In the genomic region with DNA sequence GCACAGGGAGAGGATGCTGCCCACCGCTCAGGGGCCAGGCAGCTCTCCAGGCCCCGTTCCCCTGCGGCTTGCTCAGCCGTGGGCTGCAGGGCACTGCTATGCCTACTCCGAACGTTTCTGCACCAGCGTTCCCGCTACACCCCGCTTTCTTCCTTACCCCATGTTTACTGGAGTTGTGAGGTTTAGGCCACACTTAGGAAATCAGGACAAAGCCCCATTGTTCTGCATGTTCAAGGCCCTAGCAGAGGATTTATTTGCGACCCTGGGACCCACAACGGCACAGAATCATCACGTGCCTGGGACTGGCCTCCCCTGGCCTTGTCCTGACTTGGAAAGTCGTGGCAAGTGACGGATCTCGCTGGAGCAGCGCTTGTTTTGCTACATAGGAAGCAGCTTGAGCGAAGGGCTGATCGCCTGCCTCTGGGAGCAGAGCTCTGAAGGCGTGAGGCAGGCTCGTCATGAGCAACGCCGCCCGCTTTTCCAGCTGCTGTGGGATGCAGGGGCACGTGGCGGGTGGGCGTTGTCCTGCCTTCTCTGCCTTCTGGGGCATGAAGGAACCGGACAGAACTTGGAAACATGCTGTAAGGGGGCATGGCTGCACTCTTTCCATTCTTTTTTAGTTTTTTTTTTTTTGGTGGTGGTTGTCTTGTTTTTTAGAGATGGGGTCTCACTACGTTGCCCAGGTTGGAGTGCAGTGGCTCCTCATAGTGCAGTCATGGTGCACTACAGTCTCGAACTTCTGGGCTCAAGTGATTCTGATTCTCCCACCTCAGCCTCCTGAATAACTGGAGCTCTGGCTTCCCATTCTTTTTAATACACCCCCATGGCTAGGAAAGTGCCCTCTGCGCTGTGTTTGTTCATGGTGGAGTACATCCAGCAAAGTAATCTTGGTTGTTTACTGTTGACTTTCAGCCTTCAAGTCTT, we compare ENCODE assay signal across 1 cellular context.
A peak's percentile ranks its signal among the peaks of the same experiment; 100 is the strongest.
TF ChIP-seq lines count a peak whose summit lies in the region.

No MANE protein-coding gene starts in this region.

TF ChIP-seq in HepG2, 621 proteins besides CTCF, POLR2A, EP300 and RAD21 (continued from another document and continues in another):
- peak; percentile 95 for TF ChIP-seq MED1 (CRISPR knock-in tag; IDR thresholded peaks at IDR 0.05)
- TF ChIP-seq, protein P1, sequence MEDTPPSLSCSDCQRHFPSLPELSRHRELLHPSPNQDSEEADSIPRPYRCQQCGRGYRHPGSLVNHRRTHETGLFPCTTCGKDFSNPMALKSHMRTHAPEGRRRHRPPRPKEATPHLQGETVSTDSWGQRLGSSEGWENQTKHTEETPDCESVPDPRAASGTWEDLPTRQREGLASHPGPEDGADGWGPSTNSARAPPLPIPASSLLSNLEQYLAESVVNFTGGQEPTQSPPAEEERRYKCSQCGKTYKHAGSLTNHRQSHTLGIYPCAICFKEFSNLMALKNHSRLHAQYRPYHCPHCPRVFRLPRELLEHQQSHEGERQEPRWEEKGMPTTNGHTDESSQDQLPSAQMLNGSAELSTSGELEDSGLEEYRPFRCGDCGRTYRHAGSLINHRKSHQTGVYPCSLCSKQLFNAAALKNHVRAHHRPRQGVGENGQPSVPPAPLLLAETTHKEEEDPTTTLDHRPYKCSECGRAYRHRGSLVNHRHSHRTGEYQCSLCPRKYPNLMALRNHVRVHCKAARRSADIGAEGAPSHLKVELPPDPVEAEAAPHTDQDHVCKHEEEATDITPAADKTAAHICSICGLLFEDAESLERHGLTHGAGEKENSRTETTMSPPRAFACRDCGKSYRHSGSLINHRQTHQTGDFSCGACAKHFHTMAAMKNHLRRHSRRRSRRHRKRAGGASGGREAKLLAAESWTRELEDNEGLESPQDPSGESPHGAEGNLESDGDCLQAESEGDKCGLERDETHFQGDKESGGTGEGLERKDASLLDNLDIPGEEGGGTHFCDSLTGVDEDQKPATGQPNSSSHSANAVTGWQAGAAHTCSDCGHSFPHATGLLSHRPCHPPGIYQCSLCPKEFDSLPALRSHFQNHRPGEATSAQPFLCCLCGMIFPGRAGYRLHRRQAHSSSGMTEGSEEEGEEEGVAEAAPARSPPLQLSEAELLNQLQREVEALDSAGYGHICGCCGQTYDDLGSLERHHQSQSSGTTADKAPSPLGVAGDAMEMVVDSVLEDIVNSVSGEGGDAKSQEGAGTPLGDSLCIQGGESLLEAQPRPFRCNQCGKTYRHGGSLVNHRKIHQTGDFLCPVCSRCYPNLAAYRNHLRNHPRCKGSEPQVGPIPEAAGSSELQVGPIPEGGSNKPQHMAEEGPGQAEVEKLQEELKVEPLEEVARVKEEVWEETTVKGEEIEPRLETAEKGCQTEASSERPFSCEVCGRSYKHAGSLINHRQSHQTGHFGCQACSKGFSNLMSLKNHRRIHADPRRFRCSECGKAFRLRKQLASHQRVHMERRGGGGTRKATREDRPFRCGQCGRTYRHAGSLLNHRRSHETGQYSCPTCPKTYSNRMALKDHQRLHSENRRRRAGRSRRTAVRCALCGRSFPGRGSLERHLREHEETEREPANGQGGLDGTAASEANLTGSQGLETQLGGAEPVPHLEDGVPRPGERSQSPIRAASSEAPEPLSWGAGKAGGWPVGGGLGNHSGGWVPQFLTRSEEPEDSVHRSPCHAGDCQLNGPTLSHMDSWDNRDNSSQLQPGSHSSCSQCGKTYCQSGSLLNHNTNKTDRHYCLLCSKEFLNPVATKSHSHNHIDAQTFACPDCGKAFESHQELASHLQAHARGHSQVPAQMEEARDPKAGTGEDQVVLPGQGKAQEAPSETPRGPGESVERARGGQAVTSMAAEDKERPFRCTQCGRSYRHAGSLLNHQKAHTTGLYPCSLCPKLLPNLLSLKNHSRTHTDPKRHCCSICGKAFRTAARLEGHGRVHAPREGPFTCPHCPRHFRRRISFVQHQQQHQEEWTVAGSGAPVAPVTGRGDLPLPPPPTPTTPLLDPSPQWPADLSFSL (CRISPR knock-in tag; IDR thresholded peaks at IDR 0.05): peak; percentile 87
- no peak; the same call in 1 of the 2 replicates for TF ChIP-seq ZNF558 (CRISPR knock-in tag; IDR thresholded peaks at IDR 0.05; ENCODE audit: borderline replicate concordance)
- TF ChIP-seq, protein P2, sequence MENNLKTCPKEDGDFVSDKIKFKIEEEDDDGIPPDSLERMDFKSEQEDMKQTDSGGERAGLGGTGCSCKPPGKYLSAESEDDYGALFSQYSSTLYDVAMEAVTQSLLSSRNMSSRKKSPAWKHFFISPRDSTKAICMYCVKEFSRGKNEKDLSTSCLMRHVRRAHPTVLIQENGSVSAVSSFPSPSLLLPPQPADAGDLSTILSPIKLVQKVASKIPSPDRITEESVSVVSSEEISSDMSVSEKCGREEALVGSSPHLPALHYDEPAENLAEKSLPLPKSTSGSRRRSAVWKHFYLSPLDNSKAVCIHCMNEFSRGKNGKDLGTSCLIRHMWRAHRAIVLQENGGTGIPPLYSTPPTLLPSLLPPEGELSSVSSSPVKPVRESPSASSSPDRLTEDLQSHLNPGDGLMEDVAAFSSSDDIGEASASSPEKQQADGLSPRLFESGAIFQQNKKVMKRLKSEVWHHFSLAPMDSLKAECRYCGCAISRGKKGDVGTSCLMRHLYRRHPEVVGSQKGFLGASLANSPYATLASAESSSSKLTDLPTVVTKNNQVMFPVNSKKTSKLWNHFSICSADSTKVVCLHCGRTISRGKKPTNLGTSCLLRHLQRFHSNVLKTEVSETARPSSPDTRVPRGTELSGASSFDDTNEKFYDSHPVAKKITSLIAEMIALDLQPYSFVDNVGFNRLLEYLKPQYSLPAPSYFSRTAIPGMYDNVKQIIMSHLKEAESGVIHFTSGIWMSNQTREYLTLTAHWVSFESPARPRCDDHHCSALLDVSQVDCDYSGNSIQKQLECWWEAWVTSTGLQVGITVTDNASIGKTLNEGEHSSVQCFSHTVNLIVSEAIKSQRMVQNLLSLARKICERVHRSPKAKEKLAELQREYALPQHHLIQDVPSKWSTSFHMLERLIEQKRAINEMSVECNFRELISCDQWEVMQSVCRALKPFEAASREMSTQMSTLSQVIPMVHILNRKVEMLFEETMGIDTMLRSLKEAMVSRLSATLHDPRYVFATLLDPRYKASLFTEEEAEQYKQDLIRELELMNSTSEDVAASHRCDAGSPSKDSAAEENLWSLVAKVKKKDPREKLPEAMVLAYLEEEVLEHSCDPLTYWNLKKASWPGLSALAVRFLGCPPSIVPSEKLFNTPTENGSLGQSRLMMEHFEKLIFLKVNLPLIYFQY (CRISPR knock-in tag; IDR thresholded peaks at IDR 0.05; ENCODE audit: borderline replicate concordance): peak; percentile 75; the same call in 1 of the 2 replicates
- TF ChIP-seq, protein P3, sequence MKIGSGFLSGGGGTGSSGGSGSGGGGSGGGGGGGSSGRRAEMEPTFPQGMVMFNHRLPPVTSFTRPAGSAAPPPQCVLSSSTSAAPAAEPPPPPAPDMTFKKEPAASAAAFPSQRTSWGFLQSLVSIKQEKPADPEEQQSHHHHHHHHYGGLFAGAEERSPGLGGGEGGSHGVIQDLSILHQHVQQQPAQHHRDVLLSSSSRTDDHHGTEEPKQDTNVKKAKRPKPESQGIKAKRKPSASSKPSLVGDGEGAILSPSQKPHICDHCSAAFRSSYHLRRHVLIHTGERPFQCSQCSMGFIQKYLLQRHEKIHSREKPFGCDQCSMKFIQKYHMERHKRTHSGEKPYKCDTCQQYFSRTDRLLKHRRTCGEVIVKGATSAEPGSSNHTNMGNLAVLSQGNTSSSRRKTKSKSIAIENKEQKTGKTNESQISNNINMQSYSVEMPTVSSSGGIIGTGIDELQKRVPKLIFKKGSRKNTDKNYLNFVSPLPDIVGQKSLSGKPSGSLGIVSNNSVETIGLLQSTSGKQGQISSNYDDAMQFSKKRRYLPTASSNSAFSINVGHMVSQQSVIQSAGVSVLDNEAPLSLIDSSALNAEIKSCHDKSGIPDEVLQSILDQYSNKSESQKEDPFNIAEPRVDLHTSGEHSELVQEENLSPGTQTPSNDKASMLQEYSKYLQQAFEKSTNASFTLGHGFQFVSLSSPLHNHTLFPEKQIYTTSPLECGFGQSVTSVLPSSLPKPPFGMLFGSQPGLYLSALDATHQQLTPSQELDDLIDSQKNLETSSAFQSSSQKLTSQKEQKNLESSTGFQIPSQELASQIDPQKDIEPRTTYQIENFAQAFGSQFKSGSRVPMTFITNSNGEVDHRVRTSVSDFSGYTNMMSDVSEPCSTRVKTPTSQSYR (CRISPR knock-in tag; IDR thresholded peaks at IDR 0.05; ENCODE audit: borderline replicate concordance): peak; percentile 57; the same call in 1 of the 2 replicates
- TF ChIP-seq KMT2A (CRISPR knock-in tag; IDR thresholded peaks at IDR 0.05): peak; percentile 70; the same call in 1 of the 2 replicates
- TF ChIP-seq KLF11 (CRISPR knock-in tag; IDR thresholded peaks at IDR 0.05): no peak
- TF ChIP-seq KDM5B (CRISPR knock-in tag; IDR thresholded peaks at IDR 0.05; ENCODE audit: borderline replicate concordance): peak; percentile 45; the same call in 1 of the 2 replicates
- TF ChIP-seq KDM1A (CRISPR knock-in tag; IDR thresholded peaks at IDR 0.05): 0 out of 2 replicates have a peak, but pooled peaks have one; percentile 38
- TF ChIP-seq ZNF670 (CRISPR knock-in tag; IDR thresholded peaks at IDR 0.05; ENCODE audit: borderline replicate concordance): 0 out of 2 replicates have a peak, but pooled peaks have one; percentile 55
- TF ChIP-seq ZNF343 (CRISPR knock-in tag; IDR thresholded peaks at IDR 0.05): peak; percentile 77
- TF ChIP-seq ZNF501 (CRISPR knock-in tag; IDR thresholded peaks at IDR 0.05): peak; percentile 65
- TF ChIP-seq ZNF3 (CRISPR knock-in tag; IDR thresholded peaks at IDR 0.05): no peak
- TF ChIP-seq, protein P4, sequence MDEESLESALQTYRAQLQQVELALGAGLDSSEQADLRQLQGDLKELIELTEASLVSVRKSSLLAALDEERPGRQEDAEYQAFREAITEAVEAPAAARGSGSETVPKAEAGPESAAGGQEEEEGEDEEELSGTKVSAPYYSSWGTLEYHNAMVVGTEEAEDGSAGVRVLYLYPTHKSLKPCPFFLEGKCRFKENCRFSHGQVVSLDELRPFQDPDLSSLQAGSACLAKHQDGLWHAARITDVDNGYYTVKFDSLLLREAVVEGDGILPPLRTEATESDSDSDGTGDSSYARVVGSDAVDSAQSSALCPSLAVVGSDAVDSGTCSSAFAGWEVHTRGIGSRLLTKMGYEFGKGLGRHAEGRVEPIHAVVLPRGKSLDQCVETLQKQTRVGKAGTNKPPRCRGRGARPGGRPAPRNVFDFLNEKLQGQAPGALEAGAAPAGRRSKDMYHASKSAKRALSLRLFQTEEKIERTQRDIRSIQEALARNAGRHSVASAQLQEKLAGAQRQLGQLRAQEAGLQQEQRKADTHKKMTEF (CRISPR knock-in tag; IDR thresholded peaks at IDR 0.05): peak; percentile 92
- TF ChIP-seq GABPB1 (CRISPR knock-in tag; IDR thresholded peaks at IDR 0.05): peak; percentile 66; the same call in 1 of the 2 replicates
- peak; percentile 85; the same call in 1 of the 2 replicates for TF ChIP-seq ZSCAN29 (CRISPR knock-in tag; conservative IDR thresholded peaks at IDR 0.05)
- TF ChIP-seq SIX1 (CRISPR knock-in tag; IDR thresholded peaks at IDR 0.05; ENCODE audit: borderline replicate concordance): no peak
- peak; percentile 39; the same call in 1 of the 2 replicates for TF ChIP-seq ZNF263 (CRISPR knock-in tag; IDR thresholded peaks at IDR 0.05)
- TF ChIP-seq GATAD2A (CRISPR knock-in tag; IDR thresholded peaks at IDR 0.05): peak; percentile 97
- peak; percentile 96 for TF ChIP-seq SALL1 (CRISPR knock-in tag; IDR thresholded peaks at IDR 0.05)
- TF ChIP-seq, protein P5, sequence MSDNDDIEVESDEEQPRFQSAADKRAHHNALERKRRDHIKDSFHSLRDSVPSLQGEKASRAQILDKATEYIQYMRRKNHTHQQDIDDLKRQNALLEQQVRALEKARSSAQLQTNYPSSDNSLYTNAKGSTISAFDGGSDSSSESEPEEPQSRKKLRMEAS (IDR thresholded peaks at IDR 0.05): peak; percentile 93
- no peak for TF ChIP-seq IRX3 (CRISPR knock-in tag; IDR thresholded peaks at IDR 0.05; ENCODE audit: borderline replicate concordance, low read depth)
- TF ChIP-seq ZNF431 (CRISPR knock-in tag; IDR thresholded peaks at IDR 0.05; ENCODE audit: borderline replicate concordance, low read depth): 0 out of 2 replicates have a peak, but pooled peaks have one; percentile 27
- TF ChIP-seq DR1 (CRISPR knock-in tag; IDR thresholded peaks at IDR 0.05): peak; percentile 29; the same call in 1 of the 2 replicates
- TF ChIP-seq, protein P6, sequence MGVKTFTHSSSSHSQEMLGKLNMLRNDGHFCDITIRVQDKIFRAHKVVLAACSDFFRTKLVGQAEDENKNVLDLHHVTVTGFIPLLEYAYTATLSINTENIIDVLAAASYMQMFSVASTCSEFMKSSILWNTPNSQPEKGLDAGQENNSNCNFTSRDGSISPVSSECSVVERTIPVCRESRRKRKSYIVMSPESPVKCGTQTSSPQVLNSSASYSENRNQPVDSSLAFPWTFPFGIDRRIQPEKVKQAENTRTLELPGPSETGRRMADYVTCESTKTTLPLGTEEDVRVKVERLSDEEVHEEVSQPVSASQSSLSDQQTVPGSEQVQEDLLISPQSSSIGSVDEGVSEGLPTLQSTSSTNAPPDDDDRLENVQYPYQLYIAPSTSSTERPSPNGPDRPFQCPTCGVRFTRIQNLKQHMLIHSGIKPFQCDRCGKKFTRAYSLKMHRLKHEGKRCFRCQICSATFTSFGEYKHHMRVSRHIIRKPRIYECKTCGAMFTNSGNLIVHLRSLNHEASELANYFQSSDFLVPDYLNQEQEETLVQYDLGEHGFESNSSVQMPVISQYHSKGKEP (CRISPR knock-in tag; IDR thresholded peaks at IDR 0.05): no peak
- TF ChIP-seq SKI (IDR thresholded peaks at IDR 0.05; ENCODE audit: partially characterized antibody): peak; percentile 34
- peak; percentile 60; the same call in 1 of the 2 replicates for TF ChIP-seq MED13 (CRISPR knock-in tag; IDR thresholded peaks at IDR 0.05)
- TF ChIP-seq ZNF12 (CRISPR knock-in tag; IDR thresholded peaks at IDR 0.05): peak; percentile 72
- TF ChIP-seq ZNF839 (CRISPR knock-in tag; IDR thresholded peaks at IDR 0.05; ENCODE audit: borderline replicate concordance): peak; percentile 72; the same call in 1 of the 2 replicates
- TF ChIP-seq FOXA3 (CRISPR knock-in tag; IDR thresholded peaks at IDR 0.05): peak; percentile 88
- TF ChIP-seq ZNF274 (CRISPR knock-in tag; IDR thresholded peaks at IDR 0.05): peak; percentile 70; the same call in 1 of the 2 replicates
- TF ChIP-seq TBX2 (CRISPR knock-in tag; IDR thresholded peaks at IDR 0.05; ENCODE audit: borderline replicate concordance): no peak; the same call in 1 of the 2 replicates
- peak; percentile 48; the same call in 1 of the 2 replicates for TF ChIP-seq TBX3 (IDR thresholded peaks at IDR 0.05; ENCODE audit: borderline replicate concordance)
- TF ChIP-seq CBFB (CRISPR knock-in tag; IDR thresholded peaks at IDR 0.05): peak; percentile 89
- TF ChIP-seq ZFP1 (CRISPR knock-in tag; IDR thresholded peaks at IDR 0.05): peak; percentile 77
- TF ChIP-seq JUND (CRISPR knock-in tag; IDR thresholded peaks at IDR 0.05): peak; percentile 68; the same call in 1 of the 2 replicates
- TF ChIP-seq ZNF333 (CRISPR knock-in tag; IDR thresholded peaks at IDR 0.05; ENCODE audit: borderline replicate concordance): no peak
- no peak for TF ChIP-seq CC2D1A (CRISPR knock-in tag; IDR thresholded peaks at IDR 0.05)
- TF ChIP-seq HNRNPUL1 (IDR thresholded peaks at IDR 0.05; ENCODE audit: low read depth, low read length): no peak
- no peak for TF ChIP-seq ZNF75D (CRISPR knock-in tag; IDR thresholded peaks at IDR 0.05; ENCODE audit: borderline replicate concordance)
- peak; percentile 49; the same call in 1 of the 2 replicates for TF ChIP-seq NCOR1 (IDR thresholded peaks at IDR 0.05; ENCODE audit: borderline replicate concordance, low read length)
